In the genomic region with DNA sequence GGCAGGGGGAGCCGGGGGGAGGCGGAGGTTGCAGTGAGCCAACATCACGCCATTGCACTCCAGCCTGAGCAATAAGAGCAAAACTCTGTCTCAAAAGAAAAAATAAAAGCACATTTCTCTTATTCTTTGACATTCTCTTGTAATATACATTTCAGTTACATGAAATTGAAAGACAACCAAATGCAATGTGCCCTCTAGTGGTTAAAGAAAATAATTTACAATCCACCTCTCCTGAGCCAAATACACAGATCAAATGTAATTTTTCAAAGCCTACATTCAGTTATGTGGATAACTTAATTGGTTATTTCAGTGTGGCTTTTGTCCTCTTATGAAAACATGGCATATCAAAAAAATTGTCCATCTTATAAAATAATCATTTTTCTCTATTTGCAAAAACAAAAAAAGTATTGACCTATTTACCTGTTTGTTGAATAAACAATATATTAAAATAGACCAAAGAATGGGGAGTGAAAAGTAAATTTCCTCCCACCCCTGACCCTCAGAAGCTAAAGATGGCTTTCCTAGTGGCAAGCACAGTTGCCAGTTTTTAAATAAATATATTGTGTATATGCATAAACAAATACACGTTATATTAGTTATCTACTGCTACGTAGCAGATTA, we compare ENCODE assay signal across 8 cellular contexts. TPM values are rescaled to one million over a fixed set of nuclear protein-coding genes. Genes with fewer than 3 reads are reported as not detected.
A peak's percentile ranks its signal among the peaks of the same experiment; 100 is the strongest.
DNase-seq lines count a peak whose midpoint lies in the region; ATAC-seq and TF ChIP-seq lines count a peak whose summit lies in the region.

No MANE protein-coding gene starts in this region.

- TF ChIP-seq RAD21 in SK-N-SH (IDR thresholded peaks at IDR 0.05; ENCODE audit: low read length) = peak; percentile 74

- no peaks in the 10 kb centered on the region for H3K9me2 ChIP-seq in SK-N-SH

- peak overlapping the region; percentile 42; the same call in 1 of the 2 replicates for H2AFZ ChIP-seq in SK-N-SH (ENCODE audit: low read depth)

- H3K79me2 ChIP-seq in SK-N-SH (ENCODE audit: insufficient read depth) = no peaks in the 10 kb centered on the region

- H3K4me3 ChIP-seq in SK-N-SH (ENCODE audit: low read depth in 2 of 2, low read length in 1 of 2) = no peak overlapping the region
- H3K4me3 ChIP-seq in fibroblast of the aortic adventitia (ENCODE audit: low read depth, low read length) = no peak overlapping the region
- no peak overlapping the region for H3K4me3 ChIP-seq in prostate gland

- TF ChIP-seq EP300 in SK-N-SH (IDR thresholded peaks at IDR 0.05; ENCODE audit: borderline replicate concordance in 1 of 2, low read depth in 1 of 2, low read length in 1 of 2) = no peak

- H3K9me3 ChIP-seq in SK-N-SH = no peaks in the 10 kb centered on the region
- no peaks in the 10 kb centered on the region for H3K9me3 ChIP-seq in prostate gland

- ATAC-seq in GM21515 (IDR thresholded peaks at IDR 0.05; ENCODE audit: unreplicated experiment) = no peak

- WGBS in SK-N-SH (ENCODE audit: low lambda C conversion rate) = 44% methylated on average over 5 of the region's 5 CpGs
- 67% methylated on average over 5 of the region's 5 CpGs for WGBS in prostate gland

- POLR2A ChIA-PET in SK-N-SH (lab: Yijun Ruan, JAX) = no interaction called here

- no peaks in the 10 kb centered on the region for H4K20me1 ChIP-seq in SK-N-SH (ENCODE audit: insufficient read depth)

- H3K9ac ChIP-seq in SK-N-SH = no peak overlapping the region

- H3K4me1 ChIP-seq in SK-N-SH (ENCODE audit: control insufficient read depth in 1 of 2, insufficient read depth in 2 of 2, low read depth in 1 of 2, low read length in 1 of 2) (0 out of 4 replicates have a peak, but pooled peaks cover 0 to 2% of the 10 kb centered on the region in 2 experiments), prostate gland (replicated peaks) (no peaks in the 10 kb centered on the region)

- no peaks in the 10 kb centered on the region for H3F3A ChIP-seq in SK-N-SH (replicated peaks; ENCODE audit: insufficient read depth)

- no peak for TF ChIP-seq POLR2A in prostate gland (IDR thresholded peaks at IDR 0.05)

- DNase-seq in NCI-H510A treated with DMSO at 0.1 percent for 48 hours (lab: John Stamatoyannopoulos, UW) (peak; percentile 23), NCI-H510A (lab: John Stamatoyannopoulos, UW) (no peak), Kasumi-1 (lab: John Stamatoyannopoulos, UW) (peak; percentile 62 to 70), SK-N-SH (peak; percentile 52), fibroblast of the aortic adventitia (ENCODE audit: low read depth) (peak; percentile 70), prostate gland (ENCODE audit: low spot score) (no peak), GF-D8 (lab: John Stamatoyannopoulos, UW) (no peak)

- H3K27me3 ChIP-seq in SK-N-SH (ENCODE audit: insufficient read depth) = no peaks in the 10 kb centered on the region
- H3K27me3 ChIP-seq in prostate gland (replicated peaks; ENCODE audit: insufficient read depth) = no peaks in the 10 kb centered on the region

- CTCF ChIA-PET in SK-N-SH (lab: Yijun Ruan, JAX) = interaction anchor here (0.6 to 6.2 kb wide), 18 partner anchors 10 to 405 kb away, joined by 3 to 88 read pairs (median 3); partner anchors contain the start of genes PAQR9 and U2SURP

- intact Hi-C loops in prostate gland (cut with DNase I) = loop anchor here (5.0 to 10.0 kb wide), 2 partner anchors 75 to 402 kb away; no protein-coding TSS in a partner anchor

- H3K4me2 ChIP-seq in SK-N-SH = no peak overlapping the region

- H3K27ac ChIP-seq in SK-N-SH (ENCODE audit: low read depth in 2 of 2, low read length in 1 of 2) = no peak overlapping the region
- no peak overlapping the region for H3K27ac ChIP-seq in prostate gland

- TF ChIP-seq CTCF in SK-N-SH (IDR thresholded peaks at IDR 0.05) (peak; percentile 84), fibroblast of the aortic adventitia (IDR thresholded peaks at IDR 0.05; ENCODE audit: insufficient read depth, low read length) (peak; percentile 63), prostate gland (IDR thresholded peaks at IDR 0.05) (peak; percentile 40 to 69 (median 62))

- H3K36me3 ChIP-seq in SK-N-SH (replicated peaks in 1 of 2; ENCODE audit: control insufficient read depth in 1 of 2, insufficient read depth in 2 of 2, low read length in 1 of 2) (no peaks in the 10 kb centered on the region), prostate gland (no peaks in the 10 kb centered on the region)

TF ChIP-seq in SK-N-SH, 30 proteins besides CTCF, POLR2A, EP300 and RAD21:
- TF ChIP-seq GABPA (IDR thresholded peaks at IDR 0.05; ENCODE audit: low read depth) (no peak), ELF1 (IDR thresholded peaks at IDR 0.05) (no peak), FOSL2 (IDR thresholded peaks at IDR 0.05; ENCODE audit: borderline replicate concordance, low read depth) (no peak), SMC3 (IDR thresholded peaks at IDR 0.05; ENCODE audit: low read depth, low read length) (peak; percentile 68), GATA2 (CRISPR knock-in tag; IDR thresholded peaks at IDR 0.05) (no peak)
TF ChIP-seq in SK-N-SH: peak in this region for 1.

RNA-seq across cellular contexts. Expression of gene U2SURP, which starts 14.2 kb away (rescaled TPM):
- 10.9 and 14.8 TPM in 2 replicates for polyA plus RNA-seq in SK-N-SH (2012; rRNA removed)
- 12.9 and 20.9 TPM in 2 replicates for polyA plus RNA-seq in SK-N-SH (2012; cell fraction: cytosol; rRNA removed)
- polyA plus RNA-seq in SK-N-SH (2012; cell fraction: nucleus; rRNA removed) = 21.8 and 38.2 TPM in 2 replicates
- 99.1 and 128 TPM in 2 replicates for total RNA-seq in fibroblast of the aortic adventitia (ENCODE audit: low replicate concordance)
- 10 to 100 TPM; 38.3 to 59.4 TPM for total RNA-seq in prostate gland

RNA-seq across cellular contexts. Expression of gene PAQR9, which starts 23.7 kb away (rescaled TPM):
- 0.10 and 0.16 TPM in 2 replicates for polyA plus RNA-seq in SK-N-SH (2012; rRNA removed)
- polyA plus RNA-seq in SK-N-SH (2012; cell fraction: cytosol; rRNA removed) = 0.15 and 0.16 TPM in 2 replicates
- polyA plus RNA-seq in SK-N-SH (2012; cell fraction: nucleus; rRNA removed) = 0.15 and 0.23 TPM in 2 replicates
- total RNA-seq in fibroblast of the aortic adventitia (ENCODE audit: low replicate concordance) = 0.09 TPM in 1 of 2 replicates, not detected in the other
- total RNA-seq in prostate gland = 1 to 10 TPM in 1 of 2 donors, not detected in 1; 6.2 TPM

Comparison
In these comparisons a context has a peak if more than half of its experiments do, and no peak if none do; other contexts are left out.
1. DNase-seq: peak in NCI-H510A treated with DMSO at 0.1 percent for 48 hours (single experiment), Kasumi-1 (2 of 2), SK-N-SH (single experiment) and fibroblast of the aortic adventitia (single experiment); none in NCI-H510A (single experiment), prostate gland (single experiment) and GF-D8 (single experiment).
2. Peak in every context shown above with its lines, with median percentiles within 50 percentile points of each other: CTCF ChIP-seq.